Comparison of ENCODE assay signal across 11 cellular contexts in genomic region chr16:87930456-87930855, GRCh38. TPM values are rescaled to one million over a fixed set of nuclear protein-coding genes. Genes with fewer than 3 reads are reported as not detected.
DNase-seq lines count a peak whose midpoint lies in the region; ATAC-seq and TF ChIP-seq lines count a peak whose summit lies in the region.
"Had no signal": no experiment of that assay in that cellular context is flagged by ENCODE, and none has a peak within 500 bp of the region (broad histone marks: within the 10 kb centered on the region; RNA-seq: fewer than 3 reads in every experiment).

No MANE protein-coding gene starts in this region.

- no peak overlapping the region for H3K4me3 ChIP-seq in hepatocyte
- H3K4me3 ChIP-seq: SJCRH30 had no signal

- ATAC-seq in GM21528 (IDR thresholded peaks at IDR 0.05; ENCODE audit: low FRiP score, unreplicated experiment) (no peak), HG03469 (IDR thresholded peaks at IDR 0.05; ENCODE audit: unreplicated experiment) (no peak)

- DNase-seq in AG09319 (ENCODE audit: extremely low read depth, low read depth) = no peak
- peak; percentile 74 for DNase-seq in SHP77 treated with DMSO at 0.1 percent for 48 hours (lab: John Stamatoyannopoulos, UW)
- DNase-seq in hepatocyte (ENCODE audit: low spot score) = no peak
- no peak for DNase-seq in SKM-1 (lab: John Stamatoyannopoulos, UW; ENCODE audit: unreplicated experiment)
- no peak for DNase-seq in posterior vena cava (ENCODE audit: low spot score)
- DNase-seq: GF-D8 had no signal

- no peaks in the 10 kb centered on the region for H3K36me3 ChIP-seq in hepatocyte (replicated peaks; ENCODE audit: insufficient read depth, low read depth)
- H3K36me3 ChIP-seq: SJCRH30 had no signal

- no peak overlapping the region for H2AFZ ChIP-seq in hepatocyte

- H4K20me1 ChIP-seq in hepatocyte (ENCODE audit: insufficient read depth, poor library complexity, severe bottlenecking) = no peaks in the 10 kb centered on the region

- no peaks in the 10 kb centered on the region for H3K79me2 ChIP-seq in hepatocyte

- H3K27me3 ChIP-seq in hepatocyte = no peaks in the 10 kb centered on the region
- H3K27me3 ChIP-seq: SJCRH30 had no signal

- no peak overlapping the region for H3K4me2 ChIP-seq in hepatocyte

- WGBS in hepatocyte (ENCODE audit: low lambda C conversion rate, missing lambda C conversion rate) = 73% methylated on average over 11 of the region's 11 CpGs

- peak; percentile 22 for TF ChIP-seq CTCF in AG09319 (IDR thresholded peaks at IDR 0.05; ENCODE audit: low read depth, low read length)
- TF ChIP-seq CTCF in GM12873 (IDR thresholded peaks at IDR 0.05; ENCODE audit: insufficient read depth, low read depth, low read length, missing control alignments) = peak; percentile 13
- TF ChIP-seq CTCF in hepatocyte (IDR thresholded peaks at IDR 0.05; ENCODE audit: poor library complexity) = peak; percentile 35

- no peak overlapping the region for H3K27ac ChIP-seq in hepatocyte
- H3K27ac ChIP-seq: SJCRH30 had no signal

- H3K9me2 ChIP-seq in hepatocyte (replicated peaks; ENCODE audit: insufficient read depth) = no peaks in the 10 kb centered on the region

- intact Hi-C loops in posterior vena cava (cut with DNase I) = no loop called here

- no peaks in the 10 kb centered on the region for H3K4me1 ChIP-seq in hepatocyte (ENCODE audit: insufficient read depth)
- H3K4me1 ChIP-seq: SJCRH30 had no signal

- H3K9me3 ChIP-seq in hepatocyte (ENCODE audit: low read depth) = no peaks in the 10 kb centered on the region
- H3K9me3 ChIP-seq: SJCRH30 had no signal

RNA-seq across cellular contexts. Expression of gene CA5A, which starts 5.9 kb away (rescaled TPM):
- total RNA-seq in hepatocyte (1.7 and 1.9 TPM in 2 replicates), posterior vena cava (not detected)
- polyA plus RNA-seq in hepatocyte = 0.91 and 1.0 TPM in 2 replicates
- total RNA-seq: endothelial cell of umbilical vein, SJCRH30 had no signal
- polyA plus RNA-seq: endothelial cell of umbilical vein had no signal

RNA-seq across cellular contexts. Expression of gene BANP, which starts 20.8 kb away (rescaled TPM):
- total RNA-seq in hepatocyte (17.9 and 23.8 TPM in 2 replicates), posterior vena cava (10 to 100 TPM; 14.7 to 20.9 TPM)
- polyA plus RNA-seq in hepatocyte = 17.3 and 22.8 TPM in 2 replicates
